In genomic region chr6:14109411-14109826, GRCh38 we compare ENCODE assay signal across 1 cellular context.
TF ChIP-seq lines count a peak whose summit lies in the region.

No MANE protein-coding gene starts in this region.

TF ChIP-seq in K562, 482 proteins besides CTCF, POLR2A, EP300 and RAD21 (continued from another document):
- TF ChIP-seq ZNF121 (CRISPR knock-in tag; conservative IDR thresholded peaks at IDR 0.05) (peak; percentile 72), ELF4 (CRISPR knock-in tag; IDR thresholded peaks at IDR 0.05) (0 out of 2 replicates have a peak, but pooled peaks have one; percentile 80), ZBTB33 (CRISPR knock-in tag; IDR thresholded peaks at IDR 0.05) (no peak), FOXA3 (CRISPR knock-in tag; conservative IDR thresholded peaks at IDR 0.05 in 1 of 2, IDR thresholded peaks at IDR 0.05 in 1 of 2) (no peak), CHD4 (IDR thresholded peaks at IDR 0.05; ENCODE audit: insufficient read depth, insufficient replicate concordance, low read depth, low read length, poor library complexity, severe bottlenecking) (no peak), TSC22D4 (tag; IDR thresholded peaks at IDR 0.05) (0 out of 2 replicates have a peak, but pooled peaks have one; percentile 71), KAT7 (CRISPR knock-in tag; IDR thresholded peaks at IDR 0.05; ENCODE audit: borderline replicate concordance) (no peak), XRCC3 (IDR thresholded peaks at IDR 0.05) (no peak), BCOR (IDR thresholded peaks at IDR 0.05) (peak; percentile 39; the same call in 1 of the 2 replicates)
